Comparison of ENCODE assay signal across 21 cellular contexts in the genomic region with DNA sequence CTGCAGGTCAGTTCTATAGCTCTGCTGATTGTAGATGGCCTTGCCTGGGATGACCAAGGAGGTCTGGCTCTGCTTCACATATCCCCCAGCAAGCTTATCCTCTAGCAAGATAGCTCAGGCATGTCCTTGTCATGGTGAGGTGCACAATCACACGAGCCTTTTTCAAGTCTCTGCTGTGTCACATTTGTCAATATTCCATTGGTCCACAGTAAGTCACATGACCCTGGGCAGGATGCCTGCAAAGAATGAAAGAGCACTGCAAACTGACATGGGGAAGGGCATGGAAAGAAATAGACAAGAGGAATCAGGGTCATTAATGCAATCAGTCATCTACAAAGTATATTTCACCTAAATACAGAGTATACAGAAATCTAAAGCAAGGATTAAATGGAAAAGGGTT.
DNase-seq lines count a peak whose midpoint lies in the region; ATAC-seq, FAIRE-seq and TF ChIP-seq lines count a peak whose summit lies in the region.
"Had no signal": no experiment of that assay in that cellular context is flagged by ENCODE, and none has a peak within 500 bp of the region (broad histone marks: within the 10 kb centered on the region; RNA-seq: fewer than 3 reads in every experiment).

No MANE protein-coding gene starts in this region.

- no peak overlapping the region for H3K4me3 Mint-ChIP-seq in neural crest cell
- H3K4me3 Mint-ChIP-seq: CD8-positive, alpha-beta memory T cell had no signal

- BruUV-seq in K562 (replicated peaks; lab: Mats Ljungman, UMichigan) = no TSS peak

- H3K9me3 Mint-ChIP-seq in neural crest cell = peaks cover 3% of the 10 kb centered on the region
- H3K9me3 Mint-ChIP-seq: CD8-positive, alpha-beta memory T cell had no signal

- H3K4me1 Mint-ChIP-seq in neural crest cell = peaks cover 10% of the 10 kb centered on the region
- H3K4me1 Mint-ChIP-seq: CD8-positive, alpha-beta memory T cell had no signal

- H3K27ac Mint-ChIP-seq in neural crest cell (ENCODE audit: unreplicated experiment) = peak overlapping the region; percentile 36
- H3K27ac Mint-ChIP-seq: CD8-positive, alpha-beta memory T cell had no signal

- H3K4me3 ChIP-seq in GM12865 (ENCODE audit: low read depth, low read length) (no peak overlapping the region), K562 (no peak overlapping the region), pancreas (no peak overlapping the region)
- H3K4me3 ChIP-seq in Jurkat, Clone E6-1 (ENCODE audit: low read length) = no peak overlapping the region
- H3K4me3 ChIP-seq: BLaER1 had no signal

- 0% methylated on average over 1 of the region's 1 CpG for WGBS in K562 (ENCODE audit: insufficient coverage, low coverage, missing lambda C conversion rate)
- 26 to 28% methylated on average over 1 of the region's 1 CpG for WGBS in pancreas, 2 donors

- CTCF ChIA-PET in K562 (lab: Yijun Ruan, JAX; ENCODE audit: low intra/inter-chr PET ratio) = no interaction called here

- FAIRE-seq in K562 (lab: Jason Lieb, UNC) (no peak), pancreas (lab: Jason Lieb, UNC) (no peak)
- FAIRE-seq: GM12891, GM19239, HepG2, HTR-8/SVneo had no signal

- H3K4me2 ChIP-seq in K562 (ENCODE audit: insufficient read depth, low read length) = no peak overlapping the region
- H3K4me2 ChIP-seq: BLaER1 had no signal

- H3K79me2 ChIP-seq in K562 (ENCODE audit: control insufficient read depth, insufficient read depth, low read length) = no peaks in the 10 kb centered on the region

- H3K9me3 ChIP-seq in K562 (replicated peaks; ENCODE audit: control insufficient read depth, insufficient read depth, low read depth, low read length) = no peaks in the 10 kb centered on the region
- H3K9me3 ChIP-seq in pancreas = no peaks in the 10 kb centered on the region
- H3K9me3 ChIP-seq: BLaER1, Caco-2 had no signal

- H3K9ac ChIP-seq in K562 (ENCODE audit: insufficient read depth in 1 of 2, low read depth in 2 of 2, low read length in 2 of 2) = no peak overlapping the region
- H3K9ac ChIP-seq: BLaER1 had no signal

- no peak for TF ChIP-seq RAD21 in K562 (CRISPR knock-in tag; conservative IDR thresholded peaks at IDR 0.05 in 1 of 2, IDR thresholded peaks at IDR 0.05 in 1 of 2)

- no peak overlapping the region for H2AFZ ChIP-seq in K562 (ENCODE audit: low read depth, low read length)

- H3K36me3 Mint-ChIP-seq in neural crest cell (ENCODE audit: low read depth) = no peaks in the 10 kb centered on the region
- H3K36me3 Mint-ChIP-seq: CD8-positive, alpha-beta memory T cell had no signal

- H3K27me3 ChIP-seq in K562 (ENCODE audit: control insufficient read depth in 2 of 2, insufficient read depth in 2 of 2, low read length in 2 of 2) (peaks cover 2 to 5% of the 10 kb centered on the region in 2 experiments; a peak in 3 of 5 replicates), pancreas (no peaks in the 10 kb centered on the region)
- H3K27me3 ChIP-seq: BLaER1 had no signal

- intact Hi-C loops in K562 (cut with micrococcal nuclease) (no loop called here), pancreas (cut with DNase I) (no loop called here)

- H3K9me1 ChIP-seq in K562 (ENCODE audit: control insufficient read depth, insufficient read depth, low read length) = no peaks in the 10 kb centered on the region

- TF ChIP-seq EP300 in K562 (IDR thresholded peaks at IDR 0.05; ENCODE audit: low read length) = no peak

- peaks cover 3% of the 10 kb centered on the region for H3K27me3 Mint-ChIP-seq in neural crest cell (ENCODE audit: low read depth)

- POLR2A ChIA-PET in K562 (lab: Yijun Ruan, JAX) = no interaction called here

- TF ChIP-seq POLR2A in K562 (conservative IDR thresholded peaks at IDR 0.05) = no peak

- in situ Hi-C loops in K562 (cut with MboI) = no loop called here

- ATAC-seq in K562 = no peak
- ATAC-seq in HG02970 (IDR thresholded peaks at IDR 0.05; ENCODE audit: low FRiP score, unreplicated experiment) = no peak
- ATAC-seq in pancreas = no peak
- ATAC-seq in GM18867 (IDR thresholded peaks at IDR 0.05; ENCODE audit: unreplicated experiment) = no peak
- ATAC-seq: HCT116, HepG2 had no signal

- H3K4me1 ChIP-seq in K562 (replicated peaks in 1 of 2; ENCODE audit: control insufficient read depth in 2 of 2, insufficient read depth in 2 of 2, low read length in 2 of 2) (no peaks in the 10 kb centered on the region), pancreas (no peaks in the 10 kb centered on the region)
- H3K4me1 ChIP-seq: BLaER1, Caco-2 had no signal

- H3K27ac ChIP-seq in K562 (ENCODE audit: extremely low read depth, low read depth, low read length) (no peak overlapping the region), pancreas (no peak overlapping the region)
- H3K27ac ChIP-seq: BLaER1 had no signal

- H3K36me3 ChIP-seq in K562 (ENCODE audit: control insufficient read depth, insufficient read depth, low read length) (no peaks in the 10 kb centered on the region), pancreas (no peaks in the 10 kb centered on the region)

- H4K20me1 ChIP-seq in K562 (replicated peaks; ENCODE audit: control insufficient read depth, insufficient read depth, low read length) = no peaks in the 10 kb centered on the region

- TF ChIP-seq CTCF in GM12865 (IDR thresholded peaks at IDR 0.05; ENCODE audit: insufficient read depth, low read depth, low read length, missing control alignments) (no peak), K562 (IDR thresholded peaks at IDR 0.05 in 2 of 3, conservative IDR thresholded peaks at IDR 0.05 in 1 of 3; ENCODE audit: insufficient read depth in 2 of 3, low read depth in 1 of 3, low read length in 3 of 3) (no peak), neural crest cell (conservative IDR thresholded peaks at IDR 0.05) (no peak), pancreas (IDR thresholded peaks at IDR 0.05) (no peak)

- DNase-seq in GM12865 (ENCODE audit: low read depth) (peak; percentile 2), K562 (ENCODE audit: extremely low read depth in 1 of 4, low spot score in 3 of 4) (peak in 3 of 4 experiments; percentile 2 to 7 (median 4)), neural crest cell (ENCODE audit: low read depth, low spot score) (no peak), DMS153 treated with DMSO at 0.1 percent for 48 hours (lab: John Stamatoyannopoulos, UW; ENCODE audit: unreplicated experiment) (no peak), pancreas (no peak)
- DNase-seq in Jurkat, Clone E6-1 (ENCODE audit: low read depth, low spot score) = peak; percentile 8
- DNase-seq: 8988T; AML-193; Caco-2; CD8-positive, alpha-beta memory T cell; DMS79; GOT3; KBM-7 had no signal

TF ChIP-seq in K562, 482 proteins besides CTCF, POLR2A, EP300 and RAD21:
- TF ChIP-seq, protein P1, sequence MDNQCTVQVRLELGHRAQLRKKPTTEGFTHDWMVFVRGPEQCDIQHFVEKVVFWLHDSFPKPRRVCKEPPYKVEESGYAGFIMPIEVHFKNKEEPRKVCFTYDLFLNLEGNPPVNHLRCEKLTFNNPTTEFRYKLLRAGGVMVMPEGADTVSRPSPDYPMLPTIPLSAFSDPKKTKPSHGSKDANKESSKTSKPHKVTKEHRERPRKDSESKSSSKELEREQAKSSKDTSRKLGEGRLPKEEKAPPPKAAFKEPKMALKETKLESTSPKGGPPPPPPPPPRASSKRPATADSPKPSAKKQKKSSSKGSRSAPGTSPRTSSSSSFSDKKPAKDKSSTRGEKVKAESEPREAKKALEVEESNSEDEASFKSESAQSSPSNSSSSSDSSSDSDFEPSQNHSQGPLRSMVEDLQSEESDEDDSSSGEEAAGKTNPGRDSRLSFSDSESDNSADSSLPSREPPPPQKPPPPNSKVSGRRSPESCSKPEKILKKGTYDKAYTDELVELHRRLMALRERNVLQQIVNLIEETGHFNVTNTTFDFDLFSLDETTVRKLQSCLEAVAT (IDR thresholded peaks at IDR 0.05) = no peak
- no peak for TF ChIP-seq LEF1 (IDR thresholded peaks at IDR 0.05)
- TF ChIP-seq, protein P2, sequence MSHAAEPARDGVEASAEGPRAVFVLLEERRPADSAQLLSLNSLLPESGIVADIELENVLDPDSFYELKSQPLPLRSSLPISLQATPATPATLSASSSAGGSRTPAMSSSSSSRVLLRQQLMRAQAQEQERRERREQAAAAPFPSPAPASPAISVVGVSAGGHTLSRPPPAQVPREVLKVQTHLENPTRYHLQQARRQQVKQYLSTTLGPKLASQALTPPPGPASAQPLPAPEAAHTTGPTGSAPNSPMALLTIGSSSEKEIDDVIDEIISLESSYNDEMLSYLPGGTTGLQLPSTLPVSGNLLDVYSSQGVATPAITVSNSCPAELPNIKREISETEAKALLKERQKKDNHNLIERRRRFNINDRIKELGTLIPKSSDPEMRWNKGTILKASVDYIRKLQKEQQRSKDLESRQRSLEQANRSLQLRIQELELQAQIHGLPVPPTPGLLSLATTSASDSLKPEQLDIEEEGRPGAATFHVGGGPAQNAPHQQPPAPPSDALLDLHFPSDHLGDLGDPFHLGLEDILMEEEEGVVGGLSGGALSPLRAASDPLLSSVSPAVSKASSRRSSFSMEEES (CRISPR knock-in tag; IDR thresholded peaks at IDR 0.05) = peak; percentile 69
- peak; percentile 31 for TF ChIP-seq USF2 (CRISPR knock-in tag; IDR thresholded peaks at IDR 0.05)
TF ChIP-seq in K562: peak in this region for 2.

Comparison
In these comparisons a context has a peak if more than half of its experiments do, and no peak if none do; other contexts are left out.
1. DNase-seq: peak in GM12865 (single experiment), Jurkat, Clone E6-1 (single experiment) and K562 (3 of 4); none in neural crest cell (single experiment), DMS153 treated with DMSO at 0.1 percent for 48 hours (single experiment) and pancreas (0 of 6).